Comparison of ENCODE assay signal across 8 cellular contexts in genomic region chr10:31030800-31031199, GRCh38. TPM values are rescaled to one million over a fixed set of nuclear protein-coding genes. Genes with fewer than 3 reads are reported as not detected.
DNase-seq lines count a peak whose midpoint lies in the region; ATAC-seq and TF ChIP-seq lines count a peak whose summit lies in the region.

No MANE protein-coding gene starts in this region.

- H3K4me3 ChIP-seq in BE2C (ENCODE audit: low read depth, low read length) (peak overlapping the region; percentile 80), Loucy (ENCODE audit: low read length, poor library complexity, severe bottlenecking) (peak overlapping the region; percentile 86), dorsolateral prefrontal cortex (peak overlapping the region; percentile 53 to 98 (median 82)), neural cell (ENCODE audit: low read length) (peak overlapping the region; percentile 83)

- DNase-seq in BE2C (no peak), dorsolateral prefrontal cortex (no peak), SW 1271 (lab: John Stamatoyannopoulos, UW) (no peak), HuH-7.5 (ENCODE audit: low spot score) (no peak), NCI-H526 treated with DMSO at 0.1 percent for 48 hours (lab: John Stamatoyannopoulos, UW) (no peak)

- no peaks in the 10 kb centered on the region for H3K36me3 ChIP-seq in BE2C
- H3K36me3 ChIP-seq in Loucy (ENCODE audit: insufficient read depth, low read length) = no peaks in the 10 kb centered on the region
- H3K36me3 ChIP-seq in neural cell (ENCODE audit: insufficient read depth, low read length) = no peaks in the 10 kb centered on the region

- no peaks in the 10 kb centered on the region for H3F3A ChIP-seq in Loucy (ENCODE audit: low read depth)
- no peaks in the 10 kb centered on the region for H3F3A ChIP-seq in neural cell (ENCODE audit: insufficient read depth, low read length, poor library complexity, severe bottlenecking)

- TF ChIP-seq CTCF in BE2C (IDR thresholded peaks at IDR 0.05; ENCODE audit: low read depth, low read length) = no peak
- no peak for TF ChIP-seq CTCF in Loucy (conservative IDR thresholded peaks at IDR 0.05; ENCODE audit: low read length)
- TF ChIP-seq CTCF in dorsolateral prefrontal cortex (IDR thresholded peaks at IDR 0.05 in 54 of 56, conservative IDR thresholded peaks at IDR 0.05 in 2 of 56; ENCODE audit: low read depth in 1 of 56, partially characterized antibody in 56 of 56) = no peak
- no peak for TF ChIP-seq CTCF in neural cell (IDR thresholded peaks at IDR 0.05; ENCODE audit: poor library complexity, severe bottlenecking)

- peak overlapping the region; percentile 73 for H3K9ac ChIP-seq in Loucy (ENCODE audit: low read depth, low read length, poor library complexity, severe bottlenecking)
- peak overlapping the region; percentile 75 for H3K9ac ChIP-seq in neural cell (ENCODE audit: low read length)

- intact Hi-C loops in dorsolateral prefrontal cortex (cut with DNase I) = loop anchor here (2.0 to 10.0 kb wide), 5 partner anchors 102 to 294 kb away; no protein-coding TSS in a partner anchor

- no peak for TF ChIP-seq EP300 in neural cell (conservative IDR thresholded peaks at IDR 0.05; ENCODE audit: poor library complexity, severe bottlenecking)

- no peak for TF ChIP-seq RAD21 in neural cell (conservative IDR thresholded peaks at IDR 0.05)

- H3K4me1 ChIP-seq in BE2C = no peaks in the 10 kb centered on the region
- H3K4me1 ChIP-seq in Loucy (ENCODE audit: insufficient read depth, low read length, poor library complexity, severe bottlenecking) = peaks cover 16% of the 10 kb centered on the region

- peak overlapping the region; percentile 85 for H3K4me2 ChIP-seq in Loucy (ENCODE audit: low read depth, low read length, poor library complexity, severe bottlenecking)
- H3K4me2 ChIP-seq in neural cell (ENCODE audit: low read length) = peak overlapping the region; percentile 70

- H3K9me2 ChIP-seq in Loucy (replicated peaks; ENCODE audit: low read depth, low read length) (no peaks in the 10 kb centered on the region), neural cell (ENCODE audit: insufficient read depth, low read length) (no peaks in the 10 kb centered on the region)

- ATAC-seq in HG03108 (IDR thresholded peaks at IDR 0.05; ENCODE audit: unreplicated experiment) = no peak

- no peaks in the 10 kb centered on the region for H4K20me1 ChIP-seq in Loucy (ENCODE audit: insufficient read depth, low read length, poor library complexity, severe bottlenecking)
- H4K20me1 ChIP-seq in neural cell (ENCODE audit: insufficient read depth) = no peaks in the 10 kb centered on the region

- H2AFZ ChIP-seq in Loucy (ENCODE audit: low read length) = peak overlapping the region; percentile 98; the same call in 1 of the 2 replicates
- H2AFZ ChIP-seq in neural cell (ENCODE audit: low read depth, low read length) = peak overlapping the region; percentile 84

- H3K9me3 ChIP-seq in BE2C = no peaks in the 10 kb centered on the region
- no peaks in the 10 kb centered on the region for H3K9me3 ChIP-seq in Loucy (ENCODE audit: insufficient read depth, low read depth, low read length)
- H3K9me3 ChIP-seq in neural cell (ENCODE audit: low read length) = no peaks in the 10 kb centered on the region

- H3K79me2 ChIP-seq in Loucy (ENCODE audit: insufficient read depth, low read length) (0 out of 2 replicates have a peak, but pooled peaks cover 3% of the 10 kb centered on the region), neural cell (replicated peaks; ENCODE audit: insufficient read depth, low read length) (no peaks in the 10 kb centered on the region)

- H3K27ac ChIP-seq in dorsolateral prefrontal cortex (peak overlapping the region in 57 of 59 donors; percentile 84 to 100 (median 98)), neural cell (ENCODE audit: low read length) (peak overlapping the region; percentile 75)

- H3K27me3 ChIP-seq in BE2C (no peaks in the 10 kb centered on the region), Loucy (ENCODE audit: insufficient read depth, low read length, poor library complexity, severe bottlenecking) (no peaks in the 10 kb centered on the region), dorsolateral prefrontal cortex (no peaks in the 10 kb centered on the region), neural cell (ENCODE audit: insufficient read depth, low read depth, low read length) (no peaks in the 10 kb centered on the region)

TF ChIP-seq in neural cell, 6 proteins besides CTCF, POLR2A, EP300 and RAD21:
- TF ChIP-seq REST (IDR thresholded peaks at IDR 0.05; ENCODE audit: borderline replicate concordance) (no peak), POLR2AphosphoS5 (IDR thresholded peaks at IDR 0.05) (no peak), MXI1 (conservative IDR thresholded peaks at IDR 0.05; ENCODE audit: poor library complexity, severe bottlenecking) (no peak)
TF ChIP-seq in neural cell: peak in this region for 0.

RNA-seq across cellular contexts. Expression of gene ZNF438, which starts 0.9 kb away (rescaled TPM):
- polyA plus RNA-seq in BE2C (2012; ENCODE audit: insufficient read depth, insufficient read length, low read depth) = 2.2 TPM
- 10 to 100 TPM in 60 of 120 experiments, 1 to 10 TPM in 60; 6.7 to 14.1 (median 10.0) TPM for total RNA-seq in dorsolateral prefrontal cortex
- polyA plus RNA-seq in neural cell = 0.50 and 0.78 TPM in 2 replicates
- polyA minus RNA-seq in neural cell = 1.7 and 2.9 TPM in 2 replicates
